ENCODE assay signal across 19 cellular contexts in the genomic region with DNA sequence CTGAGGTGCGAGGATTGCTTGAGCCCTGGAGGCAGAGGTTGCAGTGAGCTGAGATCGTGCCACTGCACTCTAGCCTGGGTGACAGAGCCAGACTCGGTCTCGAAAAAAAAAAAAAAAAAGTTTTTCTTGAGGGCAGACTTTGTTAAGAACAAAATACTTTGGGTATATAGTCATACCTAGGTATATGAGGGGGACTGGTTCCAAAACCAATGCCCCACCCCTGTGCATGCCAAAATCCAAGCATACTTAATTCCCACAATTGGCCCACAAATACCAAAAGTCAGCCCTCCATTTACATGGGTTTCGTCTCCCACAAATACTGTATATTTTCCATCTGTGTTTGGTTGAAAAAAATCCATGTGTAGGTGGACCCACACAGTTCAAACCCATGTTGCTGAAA.
DNase-seq lines count a peak whose midpoint lies in the region; ATAC-seq lines count a peak whose summit lies in the region.
"Had no signal": no experiment of that assay in that cellular context is flagged by ENCODE, and none has a peak within 500 bp of the region (broad histone marks: within the 10 kb centered on the region; RNA-seq: fewer than 3 reads in every experiment).

No MANE protein-coding gene starts in this region.

- H3K9me2 ChIP-seq in GM23248 (ENCODE audit: insufficient read depth) = no peaks in the 10 kb centered on the region

- CTCF ChIA-PET in activated naive CD4-positive, alpha-beta T cell treated with anti-CD3 and anti-CD28 coated beads for 36 hours (lab: Charles Lee) = interaction anchor here (0.7 kb wide), 1 partner anchor 129 kb away, joined by 3 read pairs; no protein-coding TSS in a partner anchor

- H3K9me3 Mint-ChIP-seq in activated naive CD4-positive, alpha-beta T cell treated with anti-CD3 and anti-CD28 coated beads for 36 hours = no peaks in the 10 kb centered on the region
- H3K9me3 Mint-ChIP-seq in activated T-helper 2 cell treated with anti-CD3 and anti-CD28 coated beads, Interferon-gamma antibody, Interleukin-2, Interleukin-4, amounts not matched to agents 10 μg/mL and 5 μg/mL and 100 μg/mL, durations not matched to agents 14 hours and 24 hours and 36 hours = peaks cover 5% of the 10 kb centered on the region
- H3K9me3 Mint-ChIP-seq: CD8-positive, alpha-beta T cell had no signal

- no peaks in the 10 kb centered on the region for H3K36me3 ChIP-seq in GM23248 (ENCODE audit: low read depth)
- H3K36me3 ChIP-seq: cardiac muscle cell had no signal

- WGBS in GM23248 (ENCODE audit: low coverage in 1 of 2, low lambda C conversion rate in 2 of 2, missing lambda C conversion rate in 2 of 2), 2 experiments = 86 to 88% methylated on average over 5 of the region's 5 CpGs

- H4K20me1 ChIP-seq in GM23248 (ENCODE audit: insufficient read depth) = no peaks in the 10 kb centered on the region

- H3K4me3 ChIP-seq in GM23248 = no peak overlapping the region
- H3K4me3 ChIP-seq: cardiac muscle cell, dorsolateral prefrontal cortex, PC-9, SJCRH30, tibial artery had no signal

- no peak overlapping the region for H3K4me2 ChIP-seq in GM23248 (ENCODE audit: unreplicated experiment)
- H3K4me2 ChIP-seq: PC-9 had no signal

- no peaks in the 10 kb centered on the region for H3K27me3 ChIP-seq in GM23248 (replicated peaks; ENCODE audit: insufficient read depth)
- H3K27me3 ChIP-seq: cardiac muscle cell, dorsolateral prefrontal cortex, SJCRH30, tibial artery had no signal

- peak overlapping the region; percentile 89 for H3K27ac Mint-ChIP-seq in activated naive CD4-positive, alpha-beta T cell treated with anti-CD3 and anti-CD28 coated beads for 36 hours
- peak overlapping the region; percentile 97 for H3K27ac Mint-ChIP-seq in activated T-helper 2 cell treated with anti-CD3 and anti-CD28 coated beads, Interferon-gamma antibody, Interleukin-2, Interleukin-4, amounts not matched to agents 10 μg/mL and 5 μg/mL and 100 μg/mL, durations not matched to agents 14 hours and 24 hours and 36 hours
- H3K27ac Mint-ChIP-seq: CD8-positive, alpha-beta T cell; mesothelial cell of epicardium; nephron; T-helper 17 cell; WTC11 had no signal

- H3K79me2 ChIP-seq in GM23248 (ENCODE audit: insufficient read depth) = no peaks in the 10 kb centered on the region

- in situ Hi-C loops in GM23248 (cut with MboI) = no loop called here

- H3K27ac ChIP-seq in GM23248 = no peak overlapping the region
- H3K27ac ChIP-seq: cardiac muscle cell, PC-9, SJCRH30, tibial artery had no signal

- peaks cover 53% of the 10 kb centered on the region for H3K4me1 Mint-ChIP-seq in activated naive CD4-positive, alpha-beta T cell treated with anti-CD3 and anti-CD28 coated beads for 36 hours (ENCODE audit: low read depth)
- H3K4me1 Mint-ChIP-seq in activated T-helper 2 cell treated with anti-CD3 and anti-CD28 coated beads, Interferon-gamma antibody, Interleukin-2, Interleukin-4, amounts not matched to agents 10 μg/mL and 5 μg/mL and 100 μg/mL, durations not matched to agents 14 hours and 24 hours and 36 hours (ENCODE audit: low read depth) = peaks cover 65% of the 10 kb centered on the region
- H3K4me1 Mint-ChIP-seq: mesothelial cell of epicardium had no signal

- intact Hi-C loops in activated naive CD4-positive, alpha-beta T cell treated with anti-CD3 and anti-CD28 coated beads for 36 hours (cut with micrococcal nuclease) = loop anchor here (2.0 kb wide), 1 partner anchor 127 kb away; no protein-coding TSS in a partner anchor
- intact Hi-C loops in activated T-helper 2 cell treated with anti-CD3 and anti-CD28 coated beads, Interferon-gamma antibody, Interleukin-2, Interleukin-4, amounts not matched to agents 10 μg/mL and 5 μg/mL and 100 μg/mL, durations not matched to agents 14 hours and 24 hours and 36 hours (cut with micrococcal nuclease) = loop anchor here (1.0 to 5.0 kb wide), 5 partner anchors 9 to 1069 kb away; partner anchors contain the start of genes CFAP61 and CRNKL1

- no peak overlapping the region for H2AFZ ChIP-seq in GM23248
- H2AFZ ChIP-seq: PC-9 had no signal

- H3K9me3 ChIP-seq in GM23248 (ENCODE audit: low read depth) = no peaks in the 10 kb centered on the region
- H3K9me3 ChIP-seq: SJCRH30, tibial artery had no signal

- H3K9ac ChIP-seq in GM23248 = no peak overlapping the region

- peaks cover 23% of the 10 kb centered on the region for H3K36me3 Mint-ChIP-seq in activated naive CD4-positive, alpha-beta T cell treated with anti-CD3 and anti-CD28 coated beads for 36 hours (ENCODE audit: low read depth)
- H3K36me3 Mint-ChIP-seq in activated T-helper 2 cell treated with anti-CD3 and anti-CD28 coated beads, Interferon-gamma antibody, Interleukin-2, Interleukin-4, amounts not matched to agents 10 μg/mL and 5 μg/mL and 100 μg/mL, durations not matched to agents 14 hours and 24 hours and 36 hours (ENCODE audit: low read depth) = peaks cover 53% of the 10 kb centered on the region

- ATAC-seq in GM21619 (IDR thresholded peaks at IDR 0.05; ENCODE audit: unreplicated experiment) = no peak
- ATAC-seq: CD8-positive, alpha-beta T cell; T-helper 17 cell; WTC11 had no signal

- no peak for DNase-seq in activated naive CD4-positive, alpha-beta T cell treated with anti-CD3 and anti-CD28 coated beads for 36 hours
- DNase-seq in activated naive CD4-positive, alpha-beta T cell treated with Interleukin-2 at 50 U/mL for 16 hours = no peak
- DNase-seq in GM23248 (peak; percentile 17), putamen (ENCODE audit: low spot score) (no peak), NK-92 (lab: John Stamatoyannopoulos, UW; ENCODE audit: unreplicated experiment) (no peak)
- DNase-seq in activated T-helper 2 cell treated with anti-CD3 and anti-CD28 coated beads, Interferon-gamma antibody, Interleukin-2, Interleukin-4, amounts not matched to agents 10 μg/mL and 5 μg/mL and 100 μg/mL, durations not matched to agents 14 hours and 24 hours and 36 hours (ENCODE audit: low spot score) = no peak
- peak; percentile 51 for DNase-seq in stimulated activated CD4-positive, alpha-beta T cell treated with anti-CD3 and anti-CD28 coated beads, Interleukin-4, amount 100 ng/mL, for 24 hours
- DNase-seq: CD8-positive, alpha-beta T cell; dorsolateral prefrontal cortex; NCI-H774; PC-9; SJCRH30; T-helper 17 cell; tibial artery had no signal

- H3K4me1 ChIP-seq in GM23248 (ENCODE audit: insufficient read depth) = peaks cover 13% of the 10 kb centered on the region
- H3K4me1 ChIP-seq: SJCRH30, tibial artery had no signal

- no peaks in the 10 kb centered on the region for H3K27me3 Mint-ChIP-seq in activated naive CD4-positive, alpha-beta T cell treated with anti-CD3 and anti-CD28 coated beads for 36 hours (ENCODE audit: low read depth)
- no peaks in the 10 kb centered on the region for H3K27me3 Mint-ChIP-seq in activated T-helper 2 cell treated with anti-CD3 and anti-CD28 coated beads, Interferon-gamma antibody, Interleukin-2, Interleukin-4, amounts not matched to agents 10 μg/mL and 5 μg/mL and 100 μg/mL, durations not matched to agents 14 hours and 24 hours and 36 hours (ENCODE audit: low read depth)
- H3K27me3 Mint-ChIP-seq: T-helper 17 cell had no signal

- H3K4me3 Mint-ChIP-seq in activated naive CD4-positive, alpha-beta T cell treated with anti-CD3 and anti-CD28 coated beads for 36 hours = no peak overlapping the region
- H3K4me3 Mint-ChIP-seq in activated T-helper 2 cell treated with anti-CD3 and anti-CD28 coated beads, Interferon-gamma antibody, Interleukin-2, Interleukin-4, amounts not matched to agents 10 μg/mL and 5 μg/mL and 100 μg/mL, durations not matched to agents 14 hours and 24 hours and 36 hours (ENCODE audit: low read depth) = peak overlapping the region; percentile 79
- H3K4me3 Mint-ChIP-seq: CD8-positive, alpha-beta T cell; mesothelial cell of epicardium; nephron; T-helper 17 cell; WTC11 had no signal

- H3F3A ChIP-seq in GM23248 (ENCODE audit: insufficient read depth) = peaks cover 12% of the 10 kb centered on the region; the same call in 1 of the 2 replicates

Comparison
In these comparisons a context has a peak if more than half of its experiments do, and no peak if none do; other contexts are left out.
1. DNase-seq: peak in GM23248 (single experiment) and stimulated activated CD4-positive, alpha-beta T cell treated with anti-CD3 and anti-CD28 coated beads, Interleukin-4, amount 100 ng/mL, for 24 hours (single experiment); none in activated naive CD4-positive, alpha-beta T cell treated with anti-CD3 and anti-CD28 coated beads for 36 hours (single experiment), activated naive CD4-positive, alpha-beta T cell treated with Interleukin-2 at 50 U/mL for 16 hours (single experiment), activated T-helper 2 cell treated with anti-CD3 and anti-CD28 coated beads, Interferon-gamma antibody, Interleukin-2, Interleukin-4, amounts not matched to agents 10 μg/mL and 5 μg/mL and 100 μg/mL, durations not matched to agents 14 hours and 24 hours and 36 hours (single experiment), putamen (single experiment) and NK-92 (single experiment).